24 cellular contexts compared by ENCODE assay signal in genomic region chr2:101187131-101187530, GRCh38.
"Had no signal": no experiment of that assay in that cellular context is flagged by ENCODE, and none has a peak within 500 bp of the region (broad histone marks: within the 10 kb centered on the region; RNA-seq: fewer than 3 reads in every experiment).

No MANE protein-coding gene starts in this region.

- H3K36me3 ChIP-seq: gastrocnemius medialis, neural progenitor cell, prostate gland, right atrium auricular region, stomach, thyroid gland had no signal

- H3K4me3 ChIP-seq: coronary artery, gastrocnemius medialis, lung, neural progenitor cell, prostate gland, right atrium auricular region, smooth muscle cell, stomach, thyroid gland had no signal

- H2AFZ ChIP-seq: neural progenitor cell had no signal

- H3K9ac ChIP-seq: neural progenitor cell had no signal

- H3K9me3 ChIP-seq: gastrocnemius medialis, prostate gland, right atrium auricular region, thyroid gland had no signal

- H3K27ac ChIP-seq: coronary artery, gastrocnemius medialis, neural progenitor cell, prostate gland, right atrium auricular region, stomach, thyroid gland had no signal

- H3K4me2 ChIP-seq: neural progenitor cell, smooth muscle cell had no signal

- H3K27me3 ChIP-seq: gastrocnemius medialis, neural progenitor cell, right atrium auricular region, stomach, thyroid gland had no signal

- ATAC-seq: gastrocnemius medialis; left lobe of liver; naive thymus-derived CD4-positive, alpha-beta T cell; sciatic nerve; stimulated activated effector memory CD8-positive, alpha-beta T cell treated with anti-CD3 and anti-CD28 coated beads, Interleukin-12 subunit alpha, Interleukin-12 subunit beta, amount 100 ng/mL, for 72 hours had no signal

- H3K4me1 ChIP-seq: gastrocnemius medialis, neural progenitor cell, prostate gland, right atrium auricular region had no signal

- DNase-seq: dermis blood vessel endothelial cell; effector memory CD4-positive, alpha-beta T cell; foreskin fibroblast; gastrocnemius medialis; head of caudate nucleus; kidney; mesenchymal stem cell; midbrain; naive thymus-derived CD4-positive, alpha-beta T cell; stimulated activated CD4-positive, alpha-beta T cell treated with anti-CD3 and anti-CD28 coated beads, Interleukin-12 subunit alpha, Interleukin-12 subunit beta, amount 100 ng/mL, for 4 hours; stimulated activated CD4-positive, alpha-beta T cell treated with anti-CD3 and anti-CD28 coated beads, Interleukin-2, amount 100 ng/mL, for 24 hours; stimulated activated CD4-positive, alpha-beta T cell treated with anti-CD3 and anti-CD28 coated beads, Interleukin-4, amount 100 ng/mL, for 24 hours; stimulated activated naive CD4-positive, alpha-beta T cell treated with Interleukin-2 at 50 U/mL for 16 hours; stomach; thyroid gland had no signal
